Comparison of ENCODE assay signal across 1 cellular context in the genomic region with DNA sequence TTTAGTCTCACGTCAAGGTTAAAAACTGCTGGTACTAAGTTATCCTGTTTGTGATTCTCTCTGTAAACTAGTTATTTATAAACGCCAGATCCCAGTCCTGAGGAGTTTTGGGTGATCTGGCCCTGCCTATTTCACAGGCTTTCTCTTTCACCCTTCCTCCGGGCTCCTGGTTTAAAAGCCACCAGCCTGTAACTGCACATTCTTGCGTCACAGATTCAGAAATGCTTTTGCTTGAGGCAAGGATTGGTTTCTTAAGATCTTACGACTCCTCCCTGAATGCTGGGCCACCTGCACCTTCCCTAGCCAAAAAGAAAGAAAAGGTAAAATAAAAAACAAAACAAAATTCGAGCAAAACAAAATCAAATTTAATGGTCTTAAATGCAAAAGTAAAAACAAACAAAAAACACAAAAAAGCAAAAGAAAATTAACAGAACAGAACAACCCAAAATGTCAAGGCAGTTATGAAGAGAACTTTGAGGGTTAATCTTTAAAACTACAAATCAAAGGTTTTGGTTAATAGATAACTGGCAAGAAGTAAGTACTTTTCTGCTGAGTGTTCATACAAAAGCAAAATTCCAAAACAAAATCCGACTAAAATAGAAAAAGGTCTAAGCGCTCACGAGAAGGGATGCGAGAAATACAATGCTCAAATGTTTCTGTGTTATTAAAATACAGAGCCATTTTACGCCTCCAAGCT.
TF ChIP-seq lines count a peak whose summit lies in the region.

No MANE protein-coding gene starts in this region.

TF ChIP-seq in GM23338, 12 proteins besides CTCF, POLR2A, EP300 and RAD21:
- TF ChIP-seq ZNF114 (CRISPR knock-in tag; IDR thresholded peaks at IDR 0.05) (no peak), STAT1 (IDR thresholded peaks at IDR 0.05; ENCODE audit: unreplicated experiment) (no peak), EZH2phosphoT487 (IDR thresholded peaks at IDR 0.05; ENCODE audit: unreplicated experiment) (no peak), ZNF331 (CRISPR knock-in tag; IDR thresholded peaks at IDR 0.05; ENCODE audit: low read depth) (no peak), REST (IDR thresholded peaks at IDR 0.05; ENCODE audit: unreplicated experiment) (no peak), CREB1 (CRISPR knock-in tag; IDR thresholded peaks at IDR 0.05; ENCODE audit: low read depth) (no peak), JUNB (IDR thresholded peaks at IDR 0.05; ENCODE audit: unreplicated experiment) (no peak), NANOG (IDR thresholded peaks at IDR 0.05; ENCODE audit: borderline replicate concordance) (no peak), EZH2 (IDR thresholded peaks at IDR 0.05; ENCODE audit: low read depth, unreplicated experiment) (no peak), POLR2AphosphoS5 (IDR thresholded peaks at IDR 0.05; ENCODE audit: low read depth) (no peak)
- TF ChIP-seq, protein P1, sequence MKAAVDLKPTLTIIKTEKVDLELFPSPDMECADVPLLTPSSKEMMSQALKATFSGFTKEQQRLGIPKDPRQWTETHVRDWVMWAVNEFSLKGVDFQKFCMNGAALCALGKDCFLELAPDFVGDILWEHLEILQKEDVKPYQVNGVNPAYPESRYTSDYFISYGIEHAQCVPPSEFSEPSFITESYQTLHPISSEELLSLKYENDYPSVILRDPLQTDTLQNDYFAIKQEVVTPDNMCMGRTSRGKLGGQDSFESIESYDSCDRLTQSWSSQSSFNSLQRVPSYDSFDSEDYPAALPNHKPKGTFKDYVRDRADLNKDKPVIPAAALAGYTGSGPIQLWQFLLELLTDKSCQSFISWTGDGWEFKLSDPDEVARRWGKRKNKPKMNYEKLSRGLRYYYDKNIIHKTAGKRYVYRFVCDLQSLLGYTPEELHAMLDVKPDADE (IDR thresholded peaks at IDR 0.05) = no peak
- TF ChIP-seq, protein P2, sequence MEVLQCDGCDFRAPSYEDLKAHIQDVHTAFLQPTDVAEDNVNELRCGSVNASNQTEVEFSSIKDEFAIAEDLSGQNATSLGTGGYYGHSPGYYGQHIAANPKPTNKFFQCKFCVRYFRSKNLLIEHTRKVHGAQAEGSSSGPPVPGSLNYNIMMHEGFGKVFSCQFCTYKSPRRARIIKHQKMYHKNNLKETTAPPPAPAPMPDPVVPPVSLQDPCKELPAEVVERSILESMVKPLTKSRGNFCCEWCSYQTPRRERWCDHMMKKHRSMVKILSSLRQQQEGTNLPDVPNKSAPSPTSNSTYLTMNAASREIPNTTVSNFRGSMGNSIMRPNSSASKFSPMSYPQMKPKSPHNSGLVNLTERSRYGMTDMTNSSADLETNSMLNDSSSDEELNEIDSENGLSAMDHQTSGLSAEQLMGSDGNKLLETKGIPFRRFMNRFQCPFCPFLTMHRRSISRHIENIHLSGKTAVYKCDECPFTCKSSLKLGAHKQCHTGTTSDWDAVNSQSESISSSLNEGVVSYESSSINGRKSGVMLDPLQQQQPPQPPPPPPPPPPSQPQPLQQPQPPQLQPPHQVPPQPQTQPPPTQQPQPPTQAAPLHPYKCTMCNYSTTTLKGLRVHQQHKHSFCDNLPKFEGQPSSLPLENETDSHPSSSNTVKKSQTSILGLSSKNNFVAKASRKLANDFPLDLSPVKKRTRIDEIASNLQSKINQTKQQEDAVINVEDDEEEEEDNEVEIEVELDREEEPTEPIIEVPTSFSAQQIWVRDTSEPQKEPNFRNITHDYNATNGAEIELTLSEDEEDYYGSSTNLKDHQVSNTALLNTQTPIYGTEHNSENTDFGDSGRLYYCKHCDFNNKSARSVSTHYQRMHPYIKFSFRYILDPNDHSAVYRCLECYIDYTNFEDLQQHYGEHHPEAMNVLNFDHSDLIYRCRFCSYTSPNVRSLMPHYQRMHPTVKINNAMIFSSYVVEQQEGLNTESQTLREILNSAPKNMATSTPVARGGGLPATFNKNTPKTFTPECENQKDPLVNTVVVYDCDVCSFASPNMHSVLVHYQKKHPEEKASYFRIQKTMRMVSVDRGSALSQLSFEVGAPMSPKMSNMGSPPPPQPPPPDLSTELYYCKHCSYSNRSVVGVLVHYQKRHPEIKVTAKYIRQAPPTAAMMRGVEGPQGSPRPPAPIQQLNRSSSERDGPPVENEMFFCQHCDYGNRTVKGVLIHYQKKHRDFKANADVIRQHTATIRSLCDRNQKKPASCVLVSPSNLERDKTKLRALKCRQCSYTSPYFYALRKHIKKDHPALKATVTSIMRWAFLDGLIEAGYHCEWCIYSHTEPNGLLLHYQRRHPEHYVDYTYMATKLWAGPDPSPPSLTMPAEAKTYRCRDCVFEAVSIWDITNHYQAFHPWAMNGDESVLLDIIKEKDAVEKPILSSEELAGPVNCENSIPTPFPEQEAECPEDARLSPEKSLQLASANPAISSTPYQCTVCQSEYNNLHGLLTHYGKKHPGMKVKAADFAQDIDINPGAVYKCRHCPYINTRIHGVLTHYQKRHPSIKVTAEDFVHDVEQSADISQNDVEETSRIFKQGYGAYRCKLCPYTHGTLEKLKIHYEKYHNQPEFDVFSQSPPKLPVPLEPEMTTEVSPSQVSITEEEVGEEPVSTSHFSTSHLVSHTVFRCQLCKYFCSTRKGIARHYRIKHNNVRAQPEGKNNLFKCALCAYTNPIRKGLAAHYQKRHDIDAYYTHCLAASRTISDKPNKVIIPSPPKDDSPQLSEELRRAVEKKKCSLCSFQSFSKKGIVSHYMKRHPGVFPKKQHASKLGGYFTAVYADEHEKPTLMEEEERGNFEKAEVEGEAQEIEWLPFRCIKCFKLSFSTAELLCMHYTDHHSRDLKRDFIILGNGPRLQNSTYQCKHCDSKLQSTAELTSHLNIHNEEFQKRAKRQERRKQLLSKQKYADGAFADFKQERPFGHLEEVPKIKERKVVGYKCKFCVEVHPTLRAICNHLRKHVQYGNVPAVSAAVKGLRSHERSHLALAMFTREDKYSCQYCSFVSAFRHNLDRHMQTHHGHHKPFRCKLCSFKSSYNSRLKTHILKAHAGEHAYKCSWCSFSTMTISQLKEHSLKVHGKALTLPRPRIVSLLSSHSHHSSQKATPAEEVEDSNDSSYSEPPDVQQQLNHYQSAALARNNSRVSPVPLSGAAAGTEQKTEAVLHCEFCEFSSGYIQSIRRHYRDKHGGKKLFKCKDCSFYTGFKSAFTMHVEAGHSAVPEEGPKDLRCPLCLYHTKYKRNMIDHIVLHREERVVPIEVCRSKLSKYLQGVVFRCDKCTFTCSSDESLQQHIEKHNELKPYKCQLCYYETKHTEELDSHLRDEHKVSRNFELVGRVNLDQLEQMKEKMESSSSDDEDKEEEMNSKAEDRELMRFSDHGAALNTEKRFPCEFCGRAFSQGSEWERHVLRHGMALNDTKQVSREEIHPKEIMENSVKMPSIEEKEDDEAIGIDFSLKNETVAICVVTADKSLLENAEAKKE (CRISPR knock-in tag; IDR thresholded peaks at IDR 0.05) = no peak
